Comparison of ENCODE assay signal across 24 cellular contexts in genomic region chr9:127358770-127359169, GRCh38.
"Had no signal": no experiment of that assay in that cellular context is flagged by ENCODE, and none has a peak within 500 bp of the region (broad histone marks: within the 10 kb centered on the region; RNA-seq: fewer than 3 reads in every experiment).

No MANE protein-coding gene starts in this region.

- H3K9me3 Mint-ChIP-seq: dendritic cell treated with granulocyte-macrophage colony-stimulating factor and Interleukin-4, amounts not matched to agents 40 ng/mL and 50 ng/mL, for 4 days; naive thymus-derived CD8-positive, alpha-beta T cell; stimulated activated naive CD8-positive, alpha-beta T cell treated with anti-CD3 and anti-CD28 coated beads, Interleukin-15, amount 100 ng/mL, for 72 hours had no signal

- H3K4me1 ChIP-seq: left lung, lower lobe of right lung had no signal

- H3K27ac ChIP-seq: foreskin keratinocyte, heart left ventricle, hepatocyte, left lung, ovary, right lobe of liver, suprapubic skin, tibial nerve, vagina had no signal

- H3K36me3 ChIP-seq: left lung, ovary, right lobe of liver had no signal

- ATAC-seq: foreskin keratinocyte; gastroesophageal sphincter; left lung; lower lobe of right lung; naive thymus-derived CD8-positive, alpha-beta T cell; stimulated activated naive CD8-positive, alpha-beta T cell treated with anti-CD3 and anti-CD28 coated beads, Interleukin-15, amount 100 ng/mL, for 72 hours had no signal

- H3K4me2 ChIP-seq: hepatocyte had no signal

- H3K27ac Mint-ChIP-seq: dendritic cell treated with granulocyte-macrophage colony-stimulating factor and Interleukin-4, amounts not matched to agents 40 ng/mL and 50 ng/mL, for 4 days; stimulated activated naive CD8-positive, alpha-beta T cell treated with anti-CD3 and anti-CD28 coated beads, Interleukin-15, amount 100 ng/mL, for 72 hours had no signal

- H3K4me3 ChIP-seq: esophagus muscularis mucosa, gastroesophageal sphincter, heart left ventricle, hepatocyte, left lung, lower lobe of right lung, ovary, right lobe of liver, suprapubic skin, tibial nerve, vagina had no signal

- H3K4me3 Mint-ChIP-seq: dendritic cell treated with granulocyte-macrophage colony-stimulating factor and Interleukin-4, amounts not matched to agents 40 ng/mL and 50 ng/mL, for 4 days; naive thymus-derived CD8-positive, alpha-beta T cell; stimulated activated naive CD8-positive, alpha-beta T cell treated with anti-CD3 and anti-CD28 coated beads, Interleukin-15, amount 100 ng/mL, for 72 hours had no signal

- H3K27me3 ChIP-seq: esophagus muscularis mucosa, foreskin keratinocyte, gastroesophageal sphincter, heart left ventricle, hepatocyte, left lung, ovary, right lobe of liver, suprapubic skin, tibial nerve, vagina had no signal

- H3K9me3 ChIP-seq: esophagus muscularis mucosa, gastroesophageal sphincter, heart left ventricle, left lung, lower lobe of right lung, ovary, right lobe of liver, suprapubic skin, tibial nerve, vagina had no signal

- H2AFZ ChIP-seq: hepatocyte had no signal

- H3K79me2 ChIP-seq: hepatocyte had no signal

- DNase-seq: effector memory CD4-positive, alpha-beta T cell; foreskin keratinocyte; heart left ventricle; kidney; left lung; lower lobe of right lung; naive thymus-derived CD8-positive, alpha-beta T cell; occipital lobe; ovary; posterior cingulate gyrus; right lobe of liver; small intestine; stimulated activated CD4-positive, alpha-beta T cell treated with anti-CD3 and anti-CD28 coated beads, Interleukin-1b, Interleukin-23, amount 100 ng/mL, for 48 hours; stimulated activated CD4-positive, alpha-beta T cell treated with anti-CD3 and anti-CD28 coated beads, Interleukin-4, amount 100 ng/mL, for 1 hour; stimulated activated CD8-positive, alpha-beta memory T cell treated with anti-CD3 and anti-CD28 coated beads, Interleukin-4, amount 100 ng/mL, for 48 hours; stimulated activated naive CD4-positive, alpha-beta T cell; stimulated activated naive CD8-positive, alpha-beta T cell treated with anti-CD3 and anti-CD28 coated beads, Interleukin-15, amount 100 ng/mL, for 72 hours had no signal
